In genomic region chr6:43258180-43258579, GRCh38 we compare ENCODE assay signal across 2 cellular contexts.
TF ChIP-seq lines count a peak whose summit lies in the region.

No MANE protein-coding gene starts in this region.

TF ChIP-seq in A549, 52 proteins besides CTCF, POLR2A, EP300 and RAD21:
- TF ChIP-seq POLR2AphosphoS2 (conservative IDR thresholded peaks at IDR 0.05; ENCODE audit: low read length) (no peak), MAFK (IDR thresholded peaks at IDR 0.05; ENCODE audit: partially characterized antibody) (peak; percentile 86)

TF ChIP-seq in K562, 482 proteins besides CTCF, POLR2A, EP300 and RAD21:
- TF ChIP-seq C11orf30 (IDR thresholded peaks at IDR 0.05; ENCODE audit: low read depth) (peak; percentile 90), RHOXF2B (CRISPR knock-in tag; conservative IDR thresholded peaks at IDR 0.05) (no peak), E4F1 (CRISPR knock-in tag; IDR thresholded peaks at IDR 0.05; ENCODE audit: borderline replicate concordance) (no peak), LARP7 (IDR thresholded peaks at IDR 0.05) (no peak), MAFF (IDR thresholded peaks at IDR 0.05; ENCODE audit: low read length) (peak; percentile 83), ZNF384 (IDR thresholded peaks at IDR 0.05; ENCODE audit: low read depth, low read length) (no peak), ZNF277 (CRISPR knock-in tag; IDR thresholded peaks at IDR 0.05; ENCODE audit: borderline replicate concordance) (no peak), MAFG (tag; conservative IDR thresholded peaks at IDR 0.05) (peak; percentile 84), MAFK (IDR thresholded peaks at IDR 0.05; ENCODE audit: low read length) (peak; percentile 78), SNRNP70 (optimal IDR thresholded peaks at IDR 0.05; ENCODE audit: low read depth, low read length) (no peak), ZNF316 (IDR thresholded peaks at IDR 0.05) (peak; percentile 94), HDAC8 (tag; IDR thresholded peaks at IDR 0.05) (no peak)
